In genomic region chr10:69318087-69318996, GRCh38 we compare ENCODE assay signal across 8 cellular contexts. TPM values are rescaled to one million over a fixed set of nuclear protein-coding genes. Genes with fewer than 3 reads are reported as not detected.
A peak's percentile ranks its signal among the peaks of the same experiment; 100 is the strongest.
DNase-seq lines count a peak whose midpoint lies in the region; ATAC-seq and TF ChIP-seq lines count a peak whose summit lies in the region.

No MANE protein-coding gene starts in this region.

- no peak for TF ChIP-seq EP300 in gastroesophageal sphincter (IDR thresholded peaks at IDR 0.05)
- TF ChIP-seq EP300 in suprapubic skin (IDR thresholded peaks at IDR 0.05): no peak

- no peaks in the 10 kb centered on the region for H3K9me2 ChIP-seq in Karpas-422 (replicated peaks; ENCODE audit: insufficient read depth, low read length)

- TF ChIP-seq CTCF in gastroesophageal sphincter (IDR thresholded peaks at IDR 0.05) (peak in 1 of 4 experiments; percentile 26), suprapubic skin (IDR thresholded peaks at IDR 0.05) (no peak)

- H3K27ac ChIP-seq in Karpas-422 (ENCODE audit: low read length) (peak overlapping the region; percentile 85), SJCRH30 (peak overlapping the region; percentile 27), gastroesophageal sphincter (peak overlapping the region; percentile 67 to 95 (median 92)), suprapubic skin (peak overlapping the region; percentile 96)

- H4K20me1 ChIP-seq in Karpas-422 (ENCODE audit: insufficient read depth, low read depth, low read length): peaks cover 22% of the 10 kb centered on the region; the same call in 1 of the 2 replicates

- peak overlapping the region; percentile 90 for H2AFZ ChIP-seq in Karpas-422 (ENCODE audit: low read length)

- H3K9ac ChIP-seq in Karpas-422 (ENCODE audit: low read length): peak overlapping the region; percentile 89

- DNase-seq in ELF-1 (ENCODE audit: low read depth, low spot score): peak; percentile 92
- DNase-seq in Karpas-422: peak; percentile 96
- peak; percentile 81 to 83 for DNase-seq in SJCRH30
- DNase-seq in activated naive CD4-positive, alpha-beta T cell (lab: John Stamatoyannopoulos, UW): peak; percentile 63 to 91 (median 80)
- peak in 55 of 56 donors; percentile 20 to 93 (median 76) for DNase-seq in nucleus accumbens (lab: John Stamatoyannopoulos, UW)
- DNase-seq in suprapubic skin (ENCODE audit: low spot score in 2 of 2): peak; percentile 94 to 95

- H3K4me1 ChIP-seq in Karpas-422 (ENCODE audit: low read length): peaks cover 43% of the 10 kb centered on the region
- H3K4me1 ChIP-seq in SJCRH30: no peaks in the 10 kb centered on the region
- H3K4me1 ChIP-seq in gastroesophageal sphincter: peaks cover 0 to 50% (median 24%) of the 10 kb centered on the region in 3 donors
- H3K4me1 ChIP-seq in suprapubic skin: peaks cover 57% of the 10 kb centered on the region

- no peaks in the 10 kb centered on the region for H3K36me3 ChIP-seq in Karpas-422 (ENCODE audit: insufficient read depth, low read length)
- H3K36me3 ChIP-seq in SJCRH30: no peaks in the 10 kb centered on the region
- H3K36me3 ChIP-seq in gastroesophageal sphincter: no peaks in the 10 kb centered on the region
- no peaks in the 10 kb centered on the region for H3K36me3 ChIP-seq in suprapubic skin

- H3K9me3 ChIP-seq in Karpas-422 (ENCODE audit: low read length) (no peaks in the 10 kb centered on the region), SJCRH30 (replicated peaks) (no peaks in the 10 kb centered on the region), gastroesophageal sphincter (no peaks in the 10 kb centered on the region), suprapubic skin (no peaks in the 10 kb centered on the region)

- peak; percentile 85 to 87 for TF ChIP-seq POLR2A in gastroesophageal sphincter (IDR thresholded peaks at IDR 0.05)
- peak; percentile 18 to 72 for TF ChIP-seq POLR2A in suprapubic skin (IDR thresholded peaks at IDR 0.05)

- H3K4me3 ChIP-seq in Karpas-422 (ENCODE audit: low read length) (peak overlapping the region; percentile 78), SJCRH30 (peak overlapping the region; percentile 89), gastroesophageal sphincter (peak overlapping the region; percentile 79 to 96), suprapubic skin (peak overlapping the region; percentile 89)

- peak overlapping the region; percentile 69 for H3K4me2 ChIP-seq in Karpas-422 (ENCODE audit: low read depth, low read length, poor library complexity, severe bottlenecking)

- H3K27me3 ChIP-seq in Karpas-422 (ENCODE audit: low read length): no peaks in the 10 kb centered on the region
- H3K27me3 ChIP-seq in SJCRH30: no peaks in the 10 kb centered on the region
- no peaks in the 10 kb centered on the region for H3K27me3 ChIP-seq in gastroesophageal sphincter
- H3K27me3 ChIP-seq in suprapubic skin: no peaks in the 10 kb centered on the region

- peak; percentile 75 for ATAC-seq in GM21786 (IDR thresholded peaks at IDR 0.05; ENCODE audit: unreplicated experiment)
- peak; percentile 96 for ATAC-seq in gastroesophageal sphincter

- 3% methylated on average over 6 of the region's 108 CpGs; no CpG with 5 or more reads in 1 of the 2 donors for WGBS in gastroesophageal sphincter (ENCODE audit: low coverage in 1 of 2), 2 donors
- WGBS in suprapubic skin: 3% methylated on average over 20 of the region's 108 CpGs

- peaks cover 47% of the 10 kb centered on the region for H3K79me2 ChIP-seq in Karpas-422 (ENCODE audit: low read length)

RNA-seq across cellular contexts. Expression of gene HK1, which starts 40.0 kb away (rescaled TPM):
- total RNA-seq in Karpas-422 (2014; rRNA removed; shearing (Covaris generic); ENCODE audit: low replicate concordance): 54.6 and 86.5 TPM in 2 replicates
- 35.2 and 36.6 TPM in 2 replicates for total RNA-seq in SJCRH30 (2014; rRNA removed; shearing (Covaris generic))
- total RNA-seq in gastroesophageal sphincter (100 to 1,000 TPM in 3 of 4 donors, 10 to 100 TPM in 1; 92.5 to 216 (median 126) TPM), suprapubic skin (100 to 1,000 TPM; 119 to 142 (median 141) TPM)

Comparison
In these comparisons a context has a peak if more than half of its experiments do, and no peak if none do; other contexts are left out.
1. Peak in every context shown above with its lines: DNase-seq, ATAC-seq, H3K4me3 ChIP-seq and H3K27ac ChIP-seq.
2. H3K27ac ChIP-seq: peak in every context shown above with its lines; median percentile 96 in suprapubic skin; 92 in gastroesophageal sphincter; 85 in Karpas-422; 27 in SJCRH30.